ENCODE assay signal across 14 cellular contexts in the genomic region with DNA sequence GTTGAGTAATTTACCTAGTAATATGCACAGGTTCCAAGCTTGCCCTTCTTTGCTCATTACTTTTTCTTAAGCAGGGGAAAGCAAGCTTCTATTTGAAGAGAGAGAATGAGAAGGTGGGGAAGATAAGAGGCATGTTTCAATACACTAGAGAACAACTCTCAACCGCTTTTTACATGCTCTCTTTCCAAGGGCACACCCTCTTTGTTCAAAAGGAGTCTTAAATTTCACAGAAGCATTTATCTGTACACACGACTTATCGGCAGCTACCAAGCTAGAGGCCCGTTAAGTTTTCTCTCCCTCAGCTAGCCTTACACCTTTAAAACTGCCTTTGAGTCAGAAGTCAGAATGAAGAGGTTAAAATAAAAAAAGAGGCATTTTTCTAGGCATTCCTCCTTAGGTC.
DNase-seq lines count a peak whose midpoint lies in the region; ATAC-seq and TF ChIP-seq lines count a peak whose summit lies in the region.
"Had no signal": no experiment of that assay in that cellular context is flagged by ENCODE, and none has a peak within 500 bp of the region (broad histone marks: within the 10 kb centered on the region; RNA-seq: fewer than 3 reads in every experiment).

No MANE protein-coding gene starts in this region.

- H3K27me3 ChIP-seq in CD8-positive, alpha-beta T cell (ENCODE audit: insufficient read depth, low read length) = no peaks in the 10 kb centered on the region
- no peaks in the 10 kb centered on the region for H3K27me3 ChIP-seq in H7 (ENCODE audit: control insufficient read depth, insufficient read depth, low read length)
- H3K27me3 ChIP-seq: colonic mucosa had no signal

- no peaks in the 10 kb centered on the region for H3K9me3 Mint-ChIP-seq in CD8-positive, alpha-beta T cell
- H3K9me3 Mint-ChIP-seq in activated T-helper 17 cell treated with anti-CD3 and anti-CD28 coated beads, Interleukin-2, amount 50 U/mL, for 72 hours = no peaks in the 10 kb centered on the region
- no peaks in the 10 kb centered on the region for H3K9me3 Mint-ChIP-seq in naive thymus-derived CD8-positive, alpha-beta T cell
- H3K9me3 Mint-ChIP-seq in CD14-positive monocyte = no peaks in the 10 kb centered on the region
- H3K9me3 Mint-ChIP-seq: activated B cell treated with CpG ODN at 0.5 μM for 24 hours had no signal

- TF ChIP-seq CTCF in CD8-positive, alpha-beta T cell (IDR thresholded peaks at IDR 0.05) = no peak
- TF ChIP-seq CTCF in HEK293 (tag by site-specific recombination; IDR thresholded peaks at IDR 0.05) (no peak), CD14-positive monocyte (IDR thresholded peaks at IDR 0.05) (no peak), GM13976 (IDR thresholded peaks at IDR 0.05; ENCODE audit: borderline replicate concordance, control extremely low read depth, extremely low read depth, insufficient read depth, missing control alignments) (no peak)

- intact Hi-C loops in CD8-positive, alpha-beta T cell (cut with DNase I, micrococcal nuclease) = no loop called here
- intact Hi-C loops in CD14-positive monocyte (cut with micrococcal nuclease) = no loop called here

- peaks cover 4% of the 10 kb centered on the region for H3K36me3 ChIP-seq in CD8-positive, alpha-beta T cell (ENCODE audit: insufficient read depth, low read length)
- H3K36me3 ChIP-seq in HEK293 (ENCODE audit: control insufficient read depth in 2 of 2, insufficient read depth in 1 of 2, low read length in 2 of 2) (peaks cover 0 to 9% of the 10 kb centered on the region in 2 experiments; a peak in 2 of 3 replicates), H7 (replicated peaks; ENCODE audit: control insufficient read depth, insufficient read depth, low read length) (no peaks in the 10 kb centered on the region; the same call in 1 of the 2 replicates)
- H3K36me3 ChIP-seq: colonic mucosa had no signal

- no peaks in the 10 kb centered on the region for H3K9me3 ChIP-seq in CD8-positive, alpha-beta T cell (ENCODE audit: low read length)
- H3K9me3 ChIP-seq in HEK293 (ENCODE audit: control insufficient read depth, insufficient read depth, low read depth, low read length) = no peaks in the 10 kb centered on the region
- H3K9me3 ChIP-seq: colonic mucosa, left ventricle myocardium inferior had no signal

- no peak overlapping the region for H3K4me3 ChIP-seq in CD8-positive, alpha-beta T cell (ENCODE audit: low read depth, low read length)
- no peak overlapping the region for H3K4me3 ChIP-seq in HEK293 (ENCODE audit: low read depth, low read length)
- no peak overlapping the region for H3K4me3 ChIP-seq in H7 (ENCODE audit: insufficient read depth, low read depth, low read length)
- H3K4me3 ChIP-seq: colonic mucosa, left ventricle myocardium inferior, smooth muscle cell had no signal

- H3K27ac Mint-ChIP-seq in CD8-positive, alpha-beta T cell = peak overlapping the region; percentile 64
- peak overlapping the region; percentile 10 for H3K27ac Mint-ChIP-seq in activated T-helper 17 cell treated with anti-CD3 and anti-CD28 coated beads, Interleukin-2, amount 50 U/mL, for 72 hours
- peak overlapping the region in 9 of 10 donors; percentile 2 to 83 (median 51) for H3K27ac Mint-ChIP-seq in naive thymus-derived CD8-positive, alpha-beta T cell
- peak overlapping the region in 1 of 7 donors; percentile 16 for H3K27ac Mint-ChIP-seq in CD14-positive monocyte
- H3K27ac Mint-ChIP-seq: activated B cell treated with CpG ODN at 0.5 μM for 24 hours; activated CD8-positive, alpha-beta memory T cell treated with anti-CD3 and anti-CD28 coated beads, Interleukin-2, amount 10 ng/mL, durations not matched to agents 7 days and 5 days had no signal

- CTCF ChIA-PET in CD8-positive, alpha-beta T cell (lab: Charles Lee) = interaction anchor here (1.1 to 1.2 kb wide), 2 partner anchors 10 to 12 kb away, joined by 3 read pairs; no protein-coding TSS in a partner anchor
- CTCF ChIA-PET in HEK293 (lab: Yijun Ruan, JAX) = interaction anchor here (0.6 to 1.2 kb wide), 4 partner anchors 17 to 115 kb away, joined by 3 to 10 read pairs (median 3); a partner anchor contains a TSS

- H3K27ac ChIP-seq in CD8-positive, alpha-beta T cell (ENCODE audit: low read depth, low read length) = no peak overlapping the region
- H3K27ac ChIP-seq in HEK293 (ENCODE audit: extremely low read depth, low read depth, low read length) = peak overlapping the region; percentile 20; the same call in 1 of the 2 replicates
- H3K27ac ChIP-seq: colonic mucosa, left ventricle myocardium inferior had no signal

- H3K4me1 Mint-ChIP-seq in CD8-positive, alpha-beta T cell (ENCODE audit: low read depth) = peaks cover 61% of the 10 kb centered on the region
- H3K4me1 Mint-ChIP-seq in activated T-helper 17 cell treated with anti-CD3 and anti-CD28 coated beads, Interleukin-2, amount 50 U/mL, for 72 hours = peaks cover 20% of the 10 kb centered on the region
- peaks cover 26 to 60% (median 51%) of the 10 kb centered on the region in 4 donors for H3K4me1 Mint-ChIP-seq in naive thymus-derived CD8-positive, alpha-beta T cell
- peaks cover 4% of the 10 kb centered on the region for H3K4me1 Mint-ChIP-seq in CD14-positive monocyte

- DNase-seq in CD8-positive, alpha-beta T cell = no peak
- no peak for DNase-seq in naive thymus-derived CD8-positive, alpha-beta T cell
- DNase-seq in H7 (no peak), CD14-positive monocyte (ENCODE audit: low spot score) (no peak), GM13976 (ENCODE audit: low spot score) (no peak), NCI-H1105 treated with DMSO at 0.1 percent for 48 hours (lab: John Stamatoyannopoulos, UW) (no peak)
- DNase-seq: activated B cell treated with CpG ODN at 0.5 μM for 24 hours; activated CD8-positive, alpha-beta memory T cell treated with anti-CD3 and anti-CD28 coated beads, Interleukin-2, amount 10 ng/mL, durations not matched to agents 7 days and 5 days; colonic mucosa; left ventricle myocardium inferior; NCI-H2081 treated with DMSO at 0.1 percent for 48 hours had no signal

- H3K27me3 Mint-ChIP-seq in CD8-positive, alpha-beta T cell (ENCODE audit: low read depth) = no peaks in the 10 kb centered on the region
- no peaks in the 10 kb centered on the region for H3K27me3 Mint-ChIP-seq in activated T-helper 17 cell treated with anti-CD3 and anti-CD28 coated beads, Interleukin-2, amount 50 U/mL, for 72 hours
- H3K27me3 Mint-ChIP-seq in naive thymus-derived CD8-positive, alpha-beta T cell = no peaks in the 10 kb centered on the region
- peaks cover 0 to 1% (median 0%) of the 10 kb centered on the region in 3 donors for H3K27me3 Mint-ChIP-seq in CD14-positive monocyte (ENCODE audit: low read depth in 3 of 3)
- H3K27me3 Mint-ChIP-seq: activated B cell treated with CpG ODN at 0.5 μM for 24 hours; activated CD8-positive, alpha-beta memory T cell treated with anti-CD3 and anti-CD28 coated beads, Interleukin-2, amount 10 ng/mL, durations not matched to agents 7 days and 5 days had no signal

- POLR2A ChIA-PET in CD8-positive, alpha-beta T cell (lab: Charles Lee) = interaction anchor here (0.6 to 1.2 kb wide), 3 partner anchors 9 to 114 kb away, joined by 3 to 5 read pairs (median 4); a partner anchor contains a TSS
- POLR2A ChIA-PET in HEK293 (lab: Yijun Ruan, JAX) = no interaction called here
- POLR2A ChIA-PET in naive thymus-derived CD8-positive, alpha-beta T cell (lab: Charles Lee) = no interaction called here

- peaks cover 5% of the 10 kb centered on the region for H3K4me1 ChIP-seq in CD8-positive, alpha-beta T cell (ENCODE audit: insufficient read depth, low read length)
- H3K4me1 ChIP-seq in HEK293 (ENCODE audit: control insufficient read depth, insufficient read depth, low read length) = peaks cover 34% of the 10 kb centered on the region
- H3K4me1 ChIP-seq: colonic mucosa had no signal

- H3K4me3 Mint-ChIP-seq in CD8-positive, alpha-beta T cell = no peak overlapping the region
- no peak overlapping the region for H3K4me3 Mint-ChIP-seq in activated T-helper 17 cell treated with anti-CD3 and anti-CD28 coated beads, Interleukin-2, amount 50 U/mL, for 72 hours
- no peak overlapping the region for H3K4me3 Mint-ChIP-seq in naive thymus-derived CD8-positive, alpha-beta T cell
- no peak overlapping the region for H3K4me3 Mint-ChIP-seq in CD14-positive monocyte
- H3K4me3 Mint-ChIP-seq: activated B cell treated with CpG ODN at 0.5 μM for 24 hours; activated CD8-positive, alpha-beta memory T cell treated with anti-CD3 and anti-CD28 coated beads, Interleukin-2, amount 10 ng/mL, durations not matched to agents 7 days and 5 days had no signal

- no peak for ATAC-seq in CD8-positive, alpha-beta T cell
- no peak for ATAC-seq in activated T-helper 17 cell treated with anti-CD3 and anti-CD28 coated beads, Interleukin-2, amount 50 U/mL, for 72 hours (replicated peaks)
- no peak for ATAC-seq in naive thymus-derived CD8-positive, alpha-beta T cell
- ATAC-seq: activated CD8-positive, alpha-beta memory T cell treated with anti-CD3 and anti-CD28 coated beads, Interleukin-2, amount 10 ng/mL, durations not matched to agents 7 days and 5 days had no signal

- H3K36me3 Mint-ChIP-seq in CD8-positive, alpha-beta T cell = peaks cover 57% of the 10 kb centered on the region
- H3K36me3 Mint-ChIP-seq in activated T-helper 17 cell treated with anti-CD3 and anti-CD28 coated beads, Interleukin-2, amount 50 U/mL, for 72 hours (ENCODE audit: low read depth) = peaks cover 77% of the 10 kb centered on the region
- H3K36me3 Mint-ChIP-seq in naive thymus-derived CD8-positive, alpha-beta T cell = peaks cover 0 to 59% (median 16%) of the 10 kb centered on the region in 3 donors
- H3K36me3 Mint-ChIP-seq in CD14-positive monocyte = peaks cover 25 to 49% of the 10 kb centered on the region in 2 donors

- in situ Hi-C loops in GM13976 (cut with MboI; ENCODE audit: low sequenced_read_pairs, unreplicated experiment) = no loop called here

TF ChIP-seq in HEK293, 187 proteins besides CTCF, POLR2A, EP300 and RAD21:
- TF ChIP-seq OSR2 (tag by site-specific recombination; IDR thresholded peaks at IDR 0.05) (peak; percentile 66), ZNF501 (tag by site-specific recombination; IDR thresholded peaks at IDR 0.05) (no peak), TRIM28 (IDR thresholded peaks at IDR 0.05; ENCODE audit: borderline replicate concordance, low read length) (0 out of 2 replicates have a peak, but pooled peaks have one; percentile 23)
- TF ChIP-seq, protein P1, sequence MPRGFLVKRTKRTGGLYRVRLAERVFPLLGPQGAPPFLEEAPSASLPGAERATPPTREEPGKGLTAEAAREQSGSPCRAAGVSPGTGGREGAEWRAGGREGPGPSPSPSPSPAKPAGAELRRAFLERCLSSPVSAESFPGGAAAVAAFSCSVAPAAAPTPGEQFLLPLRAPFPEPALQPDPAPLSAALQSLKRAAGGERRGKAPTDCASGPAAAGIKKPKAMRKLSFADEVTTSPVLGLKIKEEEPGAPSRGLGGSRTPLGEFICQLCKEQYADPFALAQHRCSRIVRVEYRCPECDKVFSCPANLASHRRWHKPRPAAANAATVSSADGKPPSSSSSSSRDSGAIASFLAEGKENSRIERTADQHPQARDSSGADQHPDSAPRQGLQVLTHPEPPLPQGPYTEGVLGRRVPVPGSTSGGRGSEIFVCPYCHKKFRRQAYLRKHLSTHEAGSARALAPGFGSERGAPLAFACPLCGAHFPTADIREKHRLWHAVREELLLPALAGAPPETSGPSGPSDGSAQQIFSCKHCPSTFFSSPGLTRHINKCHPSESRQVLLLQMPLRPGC (tag by site-specific recombination; IDR thresholded peaks at IDR 0.05) = no peak
